21 cellular contexts compared by ENCODE assay signal in the genomic region with DNA sequence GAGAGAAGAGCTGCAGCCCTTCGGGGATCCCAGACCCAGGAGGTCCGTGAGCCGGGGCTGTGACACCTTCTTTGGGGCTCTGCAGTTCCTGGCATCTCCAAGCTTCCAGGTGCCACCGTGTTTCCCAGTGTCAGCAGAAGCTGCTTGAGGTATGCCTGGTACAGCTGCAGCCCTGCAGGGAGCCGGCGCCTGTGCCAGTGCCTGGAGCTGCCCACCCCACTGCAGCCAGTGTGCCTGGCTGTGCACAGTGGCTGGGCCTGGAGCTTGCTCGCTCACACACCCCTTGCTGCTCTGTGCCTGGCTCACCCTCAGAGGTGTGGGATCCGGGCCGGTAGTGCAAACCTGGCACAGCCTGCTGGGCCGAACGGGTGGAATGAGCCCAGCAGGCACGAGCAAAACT.
DNase-seq lines count a peak whose midpoint lies in the region; ATAC-seq, FAIRE-seq and TF ChIP-seq lines count a peak whose summit lies in the region.
"Had no signal": no experiment of that assay in that cellular context is flagged by ENCODE, and none has a peak within 500 bp of the region (broad histone marks: within the 10 kb centered on the region; RNA-seq: fewer than 3 reads in every experiment).

No MANE protein-coding gene starts in this region.

- TF ChIP-seq CTCF in natural killer cell (IDR thresholded peaks at IDR 0.05) (no peak), H1 (IDR thresholded peaks at IDR 0.05; ENCODE audit: control extremely low read depth in 1 of 3, insufficient read depth in 1 of 3, low read depth in 1 of 3, low read length in 3 of 3) (no peak), type B pancreatic cell (conservative IDR thresholded peaks at IDR 0.05) (no peak), H9 (conservative IDR thresholded peaks at IDR 0.05) (no peak)

- FAIRE-seq in H1 (lab: Jason Lieb, UNC) = no peak
- FAIRE-seq: H54 had no signal

- H4K5ac ChIP-seq in H1 (ENCODE audit: insufficient read length, low read depth, low read length) (no peak overlapping the region), H9 (ENCODE audit: insufficient read length, low read depth, low read length) (no peak overlapping the region)

- CTCF ChIA-PET in H1 (lab: Charles Lee; ENCODE audit: partially characterized antibody) = interaction anchor here (0.9 to 1.7 kb wide), 3 partner anchors 9 to 19 kb away, joined by 3 to 4 read pairs (median 4); no protein-coding TSS in a partner anchor

- H3K18ac ChIP-seq in H1 (ENCODE audit: extremely low read depth, low read length) (no peak overlapping the region), H9 (ENCODE audit: insufficient read length, low read depth, low read length) (no peak overlapping the region)

- H3K27me3 Mint-ChIP-seq in natural killer cell treated with Interleukin-12 subunit alpha and Interleukin-12 subunit beta and Interleukin-15 and Interleukin-18, amount 100 ng/mL, for 72 hours = no peaks in the 10 kb centered on the region
- H3K27me3 Mint-ChIP-seq in natural killer cell (ENCODE audit: low read depth in 2 of 2) (no peaks in the 10 kb centered on the region), type B pancreatic cell (no peaks in the 10 kb centered on the region), H9 (ENCODE audit: low read depth) (no peaks in the 10 kb centered on the region)

- H2BK15ac ChIP-seq in H1 (ENCODE audit: low read length) (no peak overlapping the region), H9 (ENCODE audit: low read depth, low read length) (no peak overlapping the region)

- peaks cover 0 to 3% (median 0%) of the 10 kb centered on the region in 4 experiments; a peak in 1 of 8 replicates for H3K36me3 ChIP-seq in H1 (ENCODE audit: control insufficient read depth in 2 of 4, insufficient read depth in 4 of 4, low read length in 3 of 4)
- H3K36me3 ChIP-seq: BE2C had no signal

- WGBS in H1 (ENCODE audit: extremely low coverage in 1 of 2, insufficient coverage in 1 of 2, insufficient read length in 1 of 2, insufficient replicate concordance in 2 of 2, low coverage in 1 of 2, low lambda C conversion rate in 2 of 2, missing lambda C conversion rate in 1 of 2), 2 experiments = 96% methylated on average over 11 of the region's 12 CpGs; no CpG with 5 or more reads in 1 of the 2 experiments
- no CpG with 5 or more reads among the region's 12 CpGs for WGBS in H9 (ENCODE audit: extremely low coverage, insufficient read length, low lambda C conversion rate)

- H3K79me1 ChIP-seq in H1 (ENCODE audit: low read depth, low read length) (no peaks in the 10 kb centered on the region), H9 (ENCODE audit: insufficient read depth, low read depth, low read length, poor library complexity, severe bottlenecking) (no peaks in the 10 kb centered on the region)

- peak; percentile 50 for DNase-seq in natural killer cell treated with Interleukin-12 subunit alpha and Interleukin-12 subunit beta and Interleukin-15 and Interleukin-18, amount 100 ng/mL, for 72 hours (ENCODE audit: low spot score)
- DNase-seq in natural killer cell (no peak), H1 (ENCODE audit: low read depth in 1 of 2, low spot score in 2 of 2) (no peak), mesenteric fat pad (ENCODE audit: low spot score) (peak; percentile 64), type B pancreatic cell (ENCODE audit: extremely low spot score, unreplicated experiment) (peak; percentile 56), H9 (no peak), DMS79 treated with DMSO at 0.1 percent for 48 hours (lab: John Stamatoyannopoulos, UW) (no peak)
- DNase-seq: ACHN, BE2C, Calu3, DND-41, NCI-H1048, NCI-H1417 treated with DMSO at 0.1 percent for 48 hours, NCI-H1694 treated with DMSO at 0.1 percent for 48 hours, NCI-H2081, NCI-H2227 treated with DMSO at 0.1 percent for 48 hours, NCI-H526 treated with DMSO at 0.1 percent for 48 hours, PC-9, SHP77 had no signal

- no peaks in the 10 kb centered on the region for H3K9me3 Mint-ChIP-seq in natural killer cell treated with Interleukin-12 subunit alpha and Interleukin-12 subunit beta and Interleukin-15 and Interleukin-18, amount 100 ng/mL, for 72 hours
- no peaks in the 10 kb centered on the region for H3K9me3 Mint-ChIP-seq in natural killer cell
- H3K9me3 Mint-ChIP-seq in type B pancreatic cell = no peaks in the 10 kb centered on the region
- peaks cover 0 to 3% of the 10 kb centered on the region in 2 experiments; a peak in 1 of 5 replicates for H3K9me3 Mint-ChIP-seq in H9

- H4K8ac ChIP-seq in H1 (ENCODE audit: extremely low read depth, insufficient read depth, low read length) (0 out of 2 replicates have a peak overlapping the region, but pooled peaks have one; percentile 25), H9 (replicated peaks; ENCODE audit: insufficient read length, low read depth, low read length) (no peak overlapping the region)

- H3K4ac ChIP-seq in H1 (replicated peaks; ENCODE audit: insufficient read length, low read depth, low read length) (no peak overlapping the region), H9 (ENCODE audit: low read depth, low read length) (no peak overlapping the region)

- no peak overlapping the region for H2BK5ac ChIP-seq in H1 (ENCODE audit: low read depth, low read length)
- no peak overlapping the region for H2BK5ac ChIP-seq in H9 (ENCODE audit: insufficient read length, low read length)

- H3K4me1 Mint-ChIP-seq in natural killer cell treated with Interleukin-12 subunit alpha and Interleukin-12 subunit beta and Interleukin-15 and Interleukin-18, amount 100 ng/mL, for 72 hours (ENCODE audit: low read depth in 2 of 2) = peaks cover 16 to 17% of the 10 kb centered on the region in 2 donors
- H3K4me1 Mint-ChIP-seq in natural killer cell (peaks cover 28 to 35% of the 10 kb centered on the region in 2 donors), type B pancreatic cell (ENCODE audit: unreplicated experiment) (no peaks in the 10 kb centered on the region), H9 (no peaks in the 10 kb centered on the region)

- no peaks in the 10 kb centered on the region for H4K20me1 ChIP-seq in H1 (replicated peaks in 1 of 2; ENCODE audit: control insufficient read depth in 1 of 2, insufficient read depth in 2 of 2, low read length in 2 of 2)
- H4K20me1 ChIP-seq in H9 (ENCODE audit: control insufficient read depth, insufficient read depth, insufficient read length) = no peaks in the 10 kb centered on the region

- no peak for ATAC-seq in natural killer cell treated with Interleukin-12 subunit alpha and Interleukin-12 subunit beta and Interleukin-15 and Interleukin-18, amount 100 ng/mL, for 72 hours
- ATAC-seq in natural killer cell = no peak
- ATAC-seq in GM21515 (IDR thresholded peaks at IDR 0.05; ENCODE audit: unreplicated experiment) = no peak

- H2BK120ac ChIP-seq in H1 (replicated peaks; ENCODE audit: low read depth, low read length) (no peak overlapping the region), H9 (ENCODE audit: low read depth, low read length, poor library complexity, severe bottlenecking) (no peak overlapping the region)

- no peak overlapping the region for H3K4me2 ChIP-seq in H1 (ENCODE audit: insufficient read depth in 1 of 2, low read depth in 2 of 2, low read length in 2 of 2)
- H3K4me2 ChIP-seq in H9 (ENCODE audit: insufficient read depth, insufficient read length, low read length) = no peak overlapping the region
- H3K4me2 ChIP-seq: PC-9 had no signal

- intact Hi-C loops in natural killer cell (cut with micrococcal nuclease) = no loop called here

- no peak for TF ChIP-seq RAD21 in H1 (IDR thresholded peaks at IDR 0.05 in 1 of 2, conservative IDR thresholded peaks at IDR 0.05 in 1 of 2; ENCODE audit: low read depth in 2 of 2, low read length in 2 of 2)

- H3K36me3 Mint-ChIP-seq in natural killer cell treated with Interleukin-12 subunit alpha and Interleukin-12 subunit beta and Interleukin-15 and Interleukin-18, amount 100 ng/mL, for 72 hours = no peaks in the 10 kb centered on the region
- no peaks in the 10 kb centered on the region for H3K36me3 Mint-ChIP-seq in natural killer cell
- H3K36me3 Mint-ChIP-seq in type B pancreatic cell = peaks cover 12% of the 10 kb centered on the region
- peaks cover 0 to 11% (median 7%) of the 10 kb centered on the region in 3 experiments; a peak in 6 of 7 replicates for H3K36me3 Mint-ChIP-seq in H9 (ENCODE audit: insufficient read depth in 1 of 3, low read depth in 3 of 3)

- no peaks in the 10 kb centered on the region for H3K27me3 ChIP-seq in H1 (replicated peaks in 1 of 4; ENCODE audit: control insufficient read depth in 3 of 4, extremely low read depth in 1 of 4, insufficient read depth in 3 of 4, low read length in 3 of 4)
- H3K27me3 ChIP-seq in H9 (ENCODE audit: insufficient read depth, low read length) = no peaks in the 10 kb centered on the region
- H3K27me3 ChIP-seq: BE2C had no signal

- POLR2A ChIA-PET in H1 (lab: Charles Lee; ENCODE audit: partially characterized antibody) = interaction anchor here (1.4 kb wide), 1 partner anchor 28 kb away, joined by 3 read pairs; no protein-coding TSS in a partner anchor

- H3K9me3 ChIP-seq in H1 (ENCODE audit: insufficient read depth in 2 of 2, low read depth in 1 of 2, low read length in 1 of 2) = peaks cover 2 to 12% of the 10 kb centered on the region in 2 experiments; a peak in 1 of 4 replicates
- peaks cover 5% of the 10 kb centered on the region for H3K9me3 ChIP-seq in H9 (ENCODE audit: control insufficient read depth, low read depth, low read length)
- H3K9me3 ChIP-seq: BE2C had no signal

- H3K79me2 ChIP-seq in H1 (ENCODE audit: control insufficient read depth in 1 of 2, insufficient read depth in 2 of 2, low read length in 2 of 2) (no peaks in the 10 kb centered on the region; a peak in 1 of 4 replicates), H9 (ENCODE audit: insufficient read depth, low read length) (no peaks in the 10 kb centered on the region)

- no peaks in the 10 kb centered on the region for H3K4me1 ChIP-seq in H1 (replicated peaks in 1 of 4; ENCODE audit: control insufficient read depth in 3 of 4, insufficient read depth in 4 of 4, low read length in 3 of 4)
- no peaks in the 10 kb centered on the region for H3K4me1 ChIP-seq in H9 (ENCODE audit: insufficient read depth, low read length)
- H3K4me1 ChIP-seq: BE2C had no signal

- no peak overlapping the region for H3K4me3 ChIP-seq in H1 (ENCODE audit: extremely low read depth in 1 of 4, insufficient read depth in 2 of 4, low read depth in 3 of 4, low read length in 4 of 4)
- H3K4me3 ChIP-seq: PC-9 had no signal

- H3K23ac ChIP-seq in H1 (ENCODE audit: insufficient read length) (no peak overlapping the region), H9 (ENCODE audit: insufficient read length, low read depth, low read length) (no peak overlapping the region)

- H2AFZ ChIP-seq in H1 (ENCODE audit: low read length) (no peak overlapping the region), H9 (ENCODE audit: low read length) (no peak overlapping the region)
- H2AFZ ChIP-seq: PC-9 had no signal

- H4K91ac ChIP-seq in H1 (replicated peaks; ENCODE audit: insufficient read length, low read length) (no peak overlapping the region), H9 (ENCODE audit: insufficient read length, low read depth, low read length) (no peak overlapping the region)

- H2BK20ac ChIP-seq in H1 (ENCODE audit: low read length) (no peak overlapping the region), H9 (ENCODE audit: low read depth, low read length, poor library complexity, severe bottlenecking) (no peak overlapping the region)

- no peak overlapping the region for H2BK12ac ChIP-seq in H1 (ENCODE audit: low read depth, low read length)
- no peak overlapping the region for H2BK12ac ChIP-seq in H9 (ENCODE audit: insufficient read length, low read depth, low read length)

- no peak for TF ChIP-seq EP300 in H1 (IDR thresholded peaks at IDR 0.05; ENCODE audit: borderline replicate concordance in 1 of 2, low read depth in 2 of 2, low read length in 2 of 2)

- H2AK5ac ChIP-seq in H1 (ENCODE audit: low read depth, low read length) = no peak overlapping the region
- H2AK5ac ChIP-seq in H9 (ENCODE audit: insufficient read length, low read length) = no peak overlapping the region

- peaks cover 1% of the 10 kb centered on the region; the same call in 1 of the 2 replicates for H3K23me2 ChIP-seq in H1 (ENCODE audit: low read depth, low read length)
- no peaks in the 10 kb centered on the region for H3K23me2 ChIP-seq in H9 (ENCODE audit: insufficient read length, low read depth, low read length, poor library complexity, severe bottlenecking)

- H3K4me3 Mint-ChIP-seq in natural killer cell treated with Interleukin-12 subunit alpha and Interleukin-12 subunit beta and Interleukin-15 and Interleukin-18, amount 100 ng/mL, for 72 hours = no peak overlapping the region
- no peak overlapping the region for H3K4me3 Mint-ChIP-seq in natural killer cell
- H3K4me3 Mint-ChIP-seq in type B pancreatic cell = no peak overlapping the region
- no peak overlapping the region for H3K4me3 Mint-ChIP-seq in H9

- H3K9ac ChIP-seq in H1 (replicated peaks in 1 of 4; ENCODE audit: extremely low read depth in 1 of 4, low read depth in 3 of 4, low read length in 3 of 4) = no peak overlapping the region
- no peak overlapping the region for H3K9ac ChIP-seq in H9 (ENCODE audit: extremely low read depth, insufficient read length, low read length)

- no peak overlapping the region for H3T11ph ChIP-seq in H9 (ENCODE audit: low read length)

- TF ChIP-seq POLR2A in H1 (IDR thresholded peaks at IDR 0.05; ENCODE audit: control extremely low read depth in 1 of 2, low read depth in 2 of 2, low read length in 2 of 2) = no peak

- H3K27ac Mint-ChIP-seq in natural killer cell treated with Interleukin-12 subunit alpha and Interleukin-12 subunit beta and Interleukin-15 and Interleukin-18, amount 100 ng/mL, for 72 hours = no peak overlapping the region
- H3K27ac Mint-ChIP-seq in natural killer cell (no peak overlapping the region), type B pancreatic cell (no peak overlapping the region), H9 (no peak overlapping the region)

- no peak overlapping the region for H3K14ac ChIP-seq in H1 (ENCODE audit: insufficient read length)
- H3K14ac ChIP-seq in H9 (ENCODE audit: insufficient read depth, low read length) = no peak overlapping the region

- H3K27ac ChIP-seq in H1 (ENCODE audit: low read depth, low read length) = no peak overlapping the region
- H3K27ac ChIP-seq in H9 (ENCODE audit: insufficient read length, low read depth, low read length) = no peak overlapping the region
- H3K27ac ChIP-seq: PC-9 had no signal

- H3K56ac ChIP-seq in H1 (replicated peaks; ENCODE audit: insufficient read length, low read depth, low read length) (no peak overlapping the region), H9 (ENCODE audit: insufficient read length, low read depth, low read length) (no peak overlapping the region)

Comparison
In these comparisons a context has a peak if more than half of its experiments do, and no peak if none do; other contexts are left out.
1. DNase-seq: peak in natural killer cell treated with Interleukin-12 subunit alpha and Interleukin-12 subunit beta and Interleukin-15 and Interleukin-18, amount 100 ng/mL, for 72 hours (single experiment), mesenteric fat pad (single experiment) and type B pancreatic cell (single experiment); none in natural killer cell (single experiment), H1 (0 of 2), H9 (single experiment) and DMS79 treated with DMSO at 0.1 percent for 48 hours (single experiment).